ENCODE assay signal across 1 cellular context in genomic region chr2:151826737-151827157, GRCh38.
TF ChIP-seq lines count a peak whose summit lies in the region.

No MANE protein-coding gene starts in this region.

TF ChIP-seq in H1, 55 proteins besides CTCF, POLR2A, EP300 and RAD21 (continued from another document):
- TF ChIP-seq USF2 (IDR thresholded peaks at IDR 0.05; ENCODE audit: low read length) (no peak), KDM5A (IDR thresholded peaks at IDR 0.05; ENCODE audit: low read length) (no peak), TAF1 (IDR thresholded peaks at IDR 0.05; ENCODE audit: low read depth, low read length) (no peak), NRF1 (IDR thresholded peaks at IDR 0.05; ENCODE audit: low read depth, low read length) (no peak), JUN (IDR thresholded peaks at IDR 0.05; ENCODE audit: low read depth, low read length) (no peak), CTBP2 (IDR thresholded peaks at IDR 0.05; ENCODE audit: borderline replicate concordance, insufficient read depth, insufficient read length, low read length) (no peak), BACH1 (IDR thresholded peaks at IDR 0.05; ENCODE audit: low read length) (no peak), KDM4A (IDR thresholded peaks at IDR 0.05; ENCODE audit: low read depth, low read length, severe bottlenecking) (no peak), CREB1 (IDR thresholded peaks at IDR 0.05) (no peak)
